ENCODE assay signal across 1 cellular context in the genomic region with DNA sequence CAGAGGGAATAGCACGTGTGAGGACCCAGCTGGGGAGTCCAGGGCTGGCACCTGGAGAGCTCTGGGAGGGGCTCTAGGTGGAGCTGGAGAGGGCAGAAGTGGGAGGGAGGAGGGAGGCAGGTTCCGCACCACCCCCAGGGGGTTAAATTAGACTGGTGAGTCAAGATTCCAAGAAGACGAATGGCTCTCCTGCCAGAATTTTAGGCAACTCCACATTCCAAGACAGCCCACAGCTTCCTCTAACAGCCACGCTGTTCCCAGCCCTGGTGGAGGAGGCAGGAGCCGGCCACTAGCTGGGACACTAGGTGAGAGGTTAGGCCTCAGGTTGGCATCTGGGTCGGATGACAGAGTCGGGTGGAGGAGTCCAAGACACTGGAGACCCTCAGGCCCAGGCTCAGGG.
TF ChIP-seq lines count a peak whose summit lies in the region.

No MANE protein-coding gene starts in this region.

TF ChIP-seq in H1, 55 proteins besides CTCF, POLR2A, EP300 and RAD21 (continued from another document):
- TF ChIP-seq, protein P1, sequence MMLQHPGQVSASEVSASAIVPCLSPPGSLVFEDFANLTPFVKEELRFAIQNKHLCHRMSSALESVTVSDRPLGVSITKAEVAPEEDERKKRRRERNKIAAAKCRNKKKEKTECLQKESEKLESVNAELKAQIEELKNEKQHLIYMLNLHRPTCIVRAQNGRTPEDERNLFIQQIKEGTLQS (IDR thresholded peaks at IDR 0.05; ENCODE audit: insufficient read depth, low read depth, low read length) = no peak
- TF ChIP-seq, protein P2, sequence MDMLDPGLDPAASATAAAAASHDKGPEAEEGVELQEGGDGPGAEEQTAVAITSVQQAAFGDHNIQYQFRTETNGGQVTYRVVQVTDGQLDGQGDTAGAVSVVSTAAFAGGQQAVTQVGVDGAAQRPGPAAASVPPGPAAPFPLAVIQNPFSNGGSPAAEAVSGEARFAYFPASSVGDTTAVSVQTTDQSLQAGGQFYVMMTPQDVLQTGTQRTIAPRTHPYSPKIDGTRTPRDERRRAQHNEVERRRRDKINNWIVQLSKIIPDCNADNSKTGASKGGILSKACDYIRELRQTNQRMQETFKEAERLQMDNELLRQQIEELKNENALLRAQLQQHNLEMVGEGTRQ (IDR thresholded peaks at IDR 0.05; ENCODE audit: low read length) = no peak
- TF ChIP-seq, protein P3, sequence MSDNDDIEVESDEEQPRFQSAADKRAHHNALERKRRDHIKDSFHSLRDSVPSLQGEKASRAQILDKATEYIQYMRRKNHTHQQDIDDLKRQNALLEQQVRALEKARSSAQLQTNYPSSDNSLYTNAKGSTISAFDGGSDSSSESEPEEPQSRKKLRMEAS (IDR thresholded peaks at IDR 0.05) = no peak
- TF ChIP-seq SIRT6 (IDR thresholded peaks at IDR 0.05; ENCODE audit: low read length) (no peak), CHD2 (IDR thresholded peaks at IDR 0.05; ENCODE audit: low read length) (no peak), CEBPB (IDR thresholded peaks at IDR 0.05; ENCODE audit: low read depth, low read length) (no peak)
- TF ChIP-seq, protein P4, sequence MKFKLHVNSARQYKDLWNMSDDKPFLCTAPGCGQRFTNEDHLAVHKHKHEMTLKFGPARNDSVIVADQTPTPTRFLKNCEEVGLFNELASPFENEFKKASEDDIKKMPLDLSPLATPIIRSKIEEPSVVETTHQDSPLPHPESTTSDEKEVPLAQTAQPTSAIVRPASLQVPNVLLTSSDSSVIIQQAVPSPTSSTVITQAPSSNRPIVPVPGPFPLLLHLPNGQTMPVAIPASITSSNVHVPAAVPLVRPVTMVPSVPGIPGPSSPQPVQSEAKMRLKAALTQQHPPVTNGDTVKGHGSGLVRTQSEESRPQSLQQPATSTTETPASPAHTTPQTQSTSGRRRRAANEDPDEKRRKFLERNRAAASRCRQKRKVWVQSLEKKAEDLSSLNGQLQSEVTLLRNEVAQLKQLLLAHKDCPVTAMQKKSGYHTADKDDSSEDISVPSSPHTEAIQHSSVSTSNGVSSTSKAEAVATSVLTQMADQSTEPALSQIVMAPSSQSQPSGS (IDR thresholded peaks at IDR 0.05; ENCODE audit: low read length) = no peak
